Comparison of ENCODE assay signal across 1 cellular context in the genomic region with DNA sequence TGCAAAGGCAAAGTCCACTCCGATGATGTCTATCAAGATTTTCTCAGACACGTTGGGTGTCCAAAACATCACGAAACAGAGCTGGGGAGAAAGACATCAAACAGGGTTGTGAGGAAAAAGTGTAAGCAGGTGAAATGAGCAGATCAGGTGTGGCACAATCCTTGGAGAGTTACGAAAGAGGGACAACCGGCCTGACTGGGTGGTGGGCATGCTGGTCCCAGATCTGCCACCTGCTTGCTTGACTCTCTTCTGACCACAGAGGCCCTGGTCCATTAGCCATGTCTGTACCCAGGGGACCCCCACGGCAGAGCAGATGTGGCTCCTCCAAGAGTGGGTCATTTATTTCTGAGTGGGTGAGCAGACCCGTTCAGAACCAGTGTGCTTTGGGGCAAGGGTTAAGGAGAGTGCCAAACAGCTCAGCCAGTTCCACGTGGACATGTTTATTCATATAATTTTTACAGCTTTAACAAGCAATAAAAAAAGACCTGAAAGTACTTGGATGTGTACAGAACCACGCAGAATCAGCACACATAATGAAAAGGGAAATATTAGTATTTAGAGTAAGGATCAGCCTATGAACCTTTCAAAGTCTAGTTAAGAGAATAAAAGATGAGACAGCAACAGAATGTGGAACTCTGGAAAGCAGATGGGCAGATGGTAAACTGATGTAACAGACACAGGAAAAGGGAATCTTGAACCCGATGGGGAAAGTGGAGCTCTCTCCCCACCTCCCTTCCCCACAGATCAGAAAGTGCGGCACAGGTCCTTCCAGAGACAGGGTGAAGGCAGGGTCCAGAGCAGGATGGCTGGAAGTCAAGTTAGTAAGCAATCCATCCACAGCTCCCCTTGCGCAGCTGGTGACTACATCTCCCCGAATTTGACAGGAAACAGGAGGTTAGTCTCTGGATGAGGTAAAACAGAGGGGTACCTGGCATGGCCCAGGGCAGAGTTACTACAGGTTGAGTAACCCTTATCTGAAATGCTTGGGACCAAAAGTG.
TF ChIP-seq lines count a peak whose summit lies in the region.

No MANE protein-coding gene starts in this region.

TF ChIP-seq in liver, 16 proteins besides CTCF, POLR2A, EP300 and RAD21 (continued from another document):
- TF ChIP-seq, protein P1, sequence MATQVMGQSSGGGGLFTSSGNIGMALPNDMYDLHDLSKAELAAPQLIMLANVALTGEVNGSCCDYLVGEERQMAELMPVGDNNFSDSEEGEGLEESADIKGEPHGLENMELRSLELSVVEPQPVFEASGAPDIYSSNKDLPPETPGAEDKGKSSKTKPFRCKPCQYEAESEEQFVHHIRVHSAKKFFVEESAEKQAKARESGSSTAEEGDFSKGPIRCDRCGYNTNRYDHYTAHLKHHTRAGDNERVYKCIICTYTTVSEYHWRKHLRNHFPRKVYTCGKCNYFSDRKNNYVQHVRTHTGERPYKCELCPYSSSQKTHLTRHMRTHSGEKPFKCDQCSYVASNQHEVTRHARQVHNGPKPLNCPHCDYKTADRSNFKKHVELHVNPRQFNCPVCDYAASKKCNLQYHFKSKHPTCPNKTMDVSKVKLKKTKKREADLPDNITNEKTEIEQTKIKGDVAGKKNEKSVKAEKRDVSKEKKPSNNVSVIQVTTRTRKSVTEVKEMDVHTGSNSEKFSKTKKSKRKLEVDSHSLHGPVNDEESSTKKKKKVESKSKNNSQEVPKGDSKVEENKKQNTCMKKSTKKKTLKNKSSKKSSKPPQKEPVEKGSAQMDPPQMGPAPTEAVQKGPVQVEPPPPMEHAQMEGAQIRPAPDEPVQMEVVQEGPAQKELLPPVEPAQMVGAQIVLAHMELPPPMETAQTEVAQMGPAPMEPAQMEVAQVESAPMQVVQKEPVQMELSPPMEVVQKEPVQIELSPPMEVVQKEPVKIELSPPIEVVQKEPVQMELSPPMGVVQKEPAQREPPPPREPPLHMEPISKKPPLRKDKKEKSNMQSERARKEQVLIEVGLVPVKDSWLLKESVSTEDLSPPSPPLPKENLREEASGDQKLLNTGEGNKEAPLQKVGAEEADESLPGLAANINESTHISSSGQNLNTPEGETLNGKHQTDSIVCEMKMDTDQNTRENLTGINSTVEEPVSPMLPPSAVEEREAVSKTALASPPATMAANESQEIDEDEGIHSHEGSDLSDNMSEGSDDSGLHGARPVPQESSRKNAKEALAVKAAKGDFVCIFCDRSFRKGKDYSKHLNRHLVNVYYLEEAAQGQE (IDR thresholded peaks at IDR 0.05): no peak
- TF ChIP-seq EGR1 (IDR thresholded peaks at IDR 0.05; ENCODE audit: low read depth in 2 of 2): no peak
- TF ChIP-seq NR2F2 (IDR thresholded peaks at IDR 0.05): no peak
- no peak for TF ChIP-seq JUND (IDR thresholded peaks at IDR 0.05)
- TF ChIP-seq SP1 (IDR thresholded peaks at IDR 0.05): no peak
- TF ChIP-seq HNF4G (IDR thresholded peaks at IDR 0.05): no peak
- TF ChIP-seq TAF1 (conservative IDR thresholded peaks at IDR 0.05): no peak
- TF ChIP-seq RXRA (IDR thresholded peaks at IDR 0.05): no peak
- no peak for TF ChIP-seq GABPA (IDR thresholded peaks at IDR 0.05 in 1 of 2, conservative IDR thresholded peaks at IDR 0.05 in 1 of 2)
- TF ChIP-seq, protein P2, sequence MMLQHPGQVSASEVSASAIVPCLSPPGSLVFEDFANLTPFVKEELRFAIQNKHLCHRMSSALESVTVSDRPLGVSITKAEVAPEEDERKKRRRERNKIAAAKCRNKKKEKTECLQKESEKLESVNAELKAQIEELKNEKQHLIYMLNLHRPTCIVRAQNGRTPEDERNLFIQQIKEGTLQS (IDR thresholded peaks at IDR 0.05): no peak
